In genomic region chr17:431494-431893, GRCh38 we compare ENCODE assay signal across 4 cellular contexts.
TF ChIP-seq lines count a peak whose summit lies in the region.

No MANE protein-coding gene starts in this region.

TF ChIP-seq in HepG2, 621 proteins besides CTCF, POLR2A, EP300 and RAD21 (continues in another document):
- TF ChIP-seq SSRP1 (CRISPR knock-in tag; IDR thresholded peaks at IDR 0.05) (no peak), SP140L (CRISPR knock-in tag; IDR thresholded peaks at IDR 0.05; ENCODE audit: borderline replicate concordance) (no peak), PTBP1 (IDR thresholded peaks at IDR 0.05; ENCODE audit: low read depth, low read length, poor library complexity, severe bottlenecking) (no peak), ZNF782 (CRISPR knock-in tag; IDR thresholded peaks at IDR 0.05; ENCODE audit: borderline replicate concordance) (no peak), AHR (CRISPR knock-in tag; IDR thresholded peaks at IDR 0.05) (no peak), MAFF (IDR thresholded peaks at IDR 0.05; ENCODE audit: low read depth, low read length) (peak; percentile 32; the same call in 1 of the 2 replicates), RARA (CRISPR knock-in tag; IDR thresholded peaks at IDR 0.05) (no peak), MAFK (conservative IDR thresholded peaks at IDR 0.05 in 1 of 2, IDR thresholded peaks at IDR 0.05 in 1 of 2; ENCODE audit: low read length in 2 of 2) (peak; percentile 43 to 61; a peak in 3 of 4 replicates), ZNF773 (CRISPR knock-in tag; IDR thresholded peaks at IDR 0.05; ENCODE audit: borderline replicate concordance) (no peak), REST (IDR thresholded peaks at IDR 0.05; ENCODE audit: borderline replicate concordance in 1 of 2, low read depth in 1 of 2, low read length in 2 of 2) (no peak)

TF ChIP-seq in A549, 52 proteins besides CTCF, POLR2A, EP300 and RAD21:
- peak; percentile 61 for TF ChIP-seq MAFK (IDR thresholded peaks at IDR 0.05; ENCODE audit: partially characterized antibody)
- TF ChIP-seq ZSCAN20 (CRISPR knock-in tag; IDR thresholded peaks at IDR 0.05) = no peak
- TF ChIP-seq RFX5 (IDR thresholded peaks at IDR 0.05) = no peak

TF ChIP-seq in K562, 482 proteins besides CTCF, POLR2A, EP300 and RAD21:
- TF ChIP-seq ZBTB8A (IDR thresholded peaks at IDR 0.05; ENCODE audit: partially characterized antibody) (no peak), ZNF398 (CRISPR knock-in tag; IDR thresholded peaks at IDR 0.05) (no peak), POLR2AphosphoS2 (IDR thresholded peaks at IDR 0.05; ENCODE audit: low read length) (no peak), ZNF316 (IDR thresholded peaks at IDR 0.05) (peak; percentile 17; the same call in 1 of the 2 replicates)

TF ChIP-seq in H1, 55 proteins besides CTCF, POLR2A, EP300 and RAD21:
- no peak for TF ChIP-seq RNF2 (IDR thresholded peaks at IDR 0.05; ENCODE audit: borderline replicate concordance, low read depth, low read length, missing control alignments, poor library complexity, severe bottlenecking)
- no peak for TF ChIP-seq CHD1 (IDR thresholded peaks at IDR 0.05; ENCODE audit: low read depth, low read length)
- TF ChIP-seq TAF1 (IDR thresholded peaks at IDR 0.05; ENCODE audit: low read depth, low read length) = no peak
- no peak for TF ChIP-seq SIX5 (IDR thresholded peaks at IDR 0.05; ENCODE audit: low read depth, low read length)
